Comparison of ENCODE assay signal across 8 cellular contexts in the genomic region with DNA sequence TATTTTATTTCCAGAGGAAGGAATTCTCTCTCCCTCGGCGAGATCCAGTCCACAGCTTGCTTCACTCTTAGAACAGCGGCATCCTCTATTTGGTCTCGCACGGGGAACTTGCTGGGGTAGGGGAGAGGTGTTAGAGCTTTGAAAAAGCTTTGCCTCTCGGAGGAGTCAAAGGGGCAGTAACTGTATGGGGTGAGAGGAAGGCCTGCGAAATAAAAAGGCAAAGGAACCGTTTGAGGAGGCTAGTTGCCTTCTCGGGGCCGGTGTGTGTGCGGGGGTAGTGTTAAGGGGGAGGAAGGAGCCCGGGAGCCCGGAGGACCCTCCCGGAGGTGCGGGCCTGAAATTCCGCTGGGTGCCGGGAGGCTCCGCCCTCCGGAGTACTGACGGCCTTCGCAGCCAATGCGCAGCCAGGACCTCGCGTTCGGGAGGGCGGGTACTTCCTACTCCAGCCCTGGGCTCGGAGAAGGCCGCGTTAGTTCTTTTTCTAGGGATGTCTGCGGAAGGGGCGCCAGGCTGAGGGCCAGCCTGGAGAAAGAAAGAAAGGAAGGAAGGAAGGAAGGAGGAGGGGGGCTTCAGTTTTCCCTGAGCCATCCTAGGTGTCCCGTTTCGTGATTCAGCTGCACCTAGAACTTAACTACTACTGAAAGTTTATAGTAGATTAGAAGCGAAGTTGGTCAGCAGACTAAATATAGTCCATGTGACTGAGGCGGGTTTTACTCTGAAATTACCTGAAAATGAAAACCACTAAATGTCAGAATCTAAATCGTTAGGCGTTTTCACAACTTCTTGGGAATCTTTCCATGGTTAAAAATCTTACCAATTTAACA. TPM values are rescaled to one million over a fixed set of nuclear protein-coding genes. Genes with fewer than 3 reads are reported as not detected.
DNase-seq lines count a peak whose midpoint lies in the region; ATAC-seq, FAIRE-seq and TF ChIP-seq lines count a peak whose summit lies in the region.

No MANE protein-coding gene starts in this region.

- FAIRE-seq in bronchial epithelial cell (lab: Jason Lieb, UNC) = no peak

- ATAC-seq in GM19025 (IDR thresholded peaks at IDR 0.05; ENCODE audit: low read depth, unreplicated experiment) (peak; percentile 57), HG03196 (IDR thresholded peaks at IDR 0.05; ENCODE audit: unreplicated experiment) (peak; percentile 69)

- peaks cover 30 to 71% (median 49%) of the 10 kb centered on the region in 6 donors for H3K4me1 ChIP-seq in spleen

- H3K9me3 ChIP-seq in spleen = no peaks in the 10 kb centered on the region

- H3K4me3 ChIP-seq in AG09309 (ENCODE audit: control insufficient read depth, low read depth, low read length) (peak overlapping the region; percentile 86), WI38 (ENCODE audit: low read depth, low read length) (peak overlapping the region; percentile 74), bronchial epithelial cell (ENCODE audit: low read depth, low read length) (peak overlapping the region; percentile 78), spleen (peak overlapping the region; percentile 68 to 95 (median 88))

- 0 to 1% (median 0%) methylated on average over 36 to 37 of the region's 37 CpGs for WGBS in spleen, 5 donors

- H3K27ac ChIP-seq in spleen = peak overlapping the region; percentile 96 to 100 (median 99)

- H3K36me3 ChIP-seq in bronchial epithelial cell (ENCODE audit: control insufficient read depth, insufficient read depth, low read length) = peaks cover 1% of the 10 kb centered on the region
- H3K36me3 ChIP-seq in spleen = no peaks in the 10 kb centered on the region

- TF ChIP-seq POLR2A in spleen (IDR thresholded peaks at IDR 0.05) = peak in 1 of 3 donors; percentile 50

- TF ChIP-seq CTCF in AG09309 (IDR thresholded peaks at IDR 0.05; ENCODE audit: control insufficient read depth, insufficient read depth, low read depth, low read length, missing control alignments) (no peak), WI38 (IDR thresholded peaks at IDR 0.05; ENCODE audit: low read depth, low read length) (no peak), bronchial epithelial cell (IDR thresholded peaks at IDR 0.05; ENCODE audit: insufficient read depth, low read length, severe bottlenecking) (no peak), spleen (IDR thresholded peaks at IDR 0.05 in 8 of 11, conservative IDR thresholded peaks at IDR 0.05 in 3 of 11) (peak in 1 of 11 experiments; percentile 27)

- intact Hi-C loops in spleen (cut with DNase I; ENCODE audit: low total_unique reads) = no loop called here

- H3K27me3 ChIP-seq in bronchial epithelial cell (ENCODE audit: control insufficient read depth, insufficient read depth, low read length) (no peaks in the 10 kb centered on the region), spleen (replicated peaks in 1 of 7) (no peaks in the 10 kb centered on the region)

- DNase-seq in AG09309 (ENCODE audit: low read depth) (peak; percentile 55), NCI-H2227 treated with DMSO at 0.1 percent for 48 hours (lab: John Stamatoyannopoulos, UW) (peak; percentile 93), bronchial epithelial cell (ENCODE audit: low read depth) (peak; percentile 80), inferior parietal cortex (ENCODE audit: extremely low spot score) (peak; percentile 91), spleen (peak; percentile 97)

RNA-seq across cellular contexts. Expression of a gene that starts 2.2 kb away (rescaled TPM):
- total RNA-seq in bronchial epithelial cell (37.1 and 40.3 TPM in 2 replicates), spleen (100 to 1,000 TPM in 3 of 7 donors, 10 to 100 TPM in 4; 65.7 to 120 (median 80.7) TPM)
- polyA plus RNA-seq in spleen = 10 to 100 TPM; 16.9 to 24.5 (median 17.9) TPM

Comparison
In these comparisons a context has a peak if more than half of its experiments do, and no peak if none do; other contexts are left out.
1. Peak in every context shown above with its lines: DNase-seq, ATAC-seq, H3K4me3 ChIP-seq and H3K27ac ChIP-seq.